ENCODE assay signal across 24 cellular contexts in the genomic region with DNA sequence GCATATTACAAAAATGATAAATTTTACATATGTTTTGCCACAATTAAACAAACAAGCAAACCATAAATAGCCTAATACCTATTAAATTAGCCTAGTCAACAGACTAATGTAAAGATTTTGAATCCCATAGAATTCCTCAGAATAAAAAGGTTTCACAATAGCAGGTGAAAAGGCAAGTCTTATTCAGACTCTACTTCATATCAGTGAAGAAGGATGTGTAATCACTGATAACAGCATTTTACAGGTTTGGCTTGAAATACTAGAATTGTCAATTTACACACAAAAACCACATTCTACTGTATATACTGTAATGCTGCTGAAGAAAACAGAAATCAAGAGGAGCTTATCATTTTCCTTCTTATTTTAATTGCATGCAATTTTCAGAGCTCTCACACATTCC.
"Had no signal": no experiment of that assay in that cellular context is flagged by ENCODE, and none has a peak within 500 bp of the region (broad histone marks: within the 10 kb centered on the region; RNA-seq: fewer than 3 reads in every experiment).

No MANE protein-coding gene starts in this region.

- DNase-seq: islet precursor cell; left ventricle myocardium inferior; midbrain; mucosa of descending colon; naive thymus-derived CD4-positive, alpha-beta T cell; ovary; stimulated activated CD4-positive, alpha-beta T cell treated with anti-CD3 and anti-CD28 coated beads, Interleukin-12 subunit alpha, Interleukin-12 subunit beta, amount 100 ng/mL, for 4 hours; stimulated activated CD4-positive, alpha-beta T cell treated with anti-CD3 and anti-CD28 coated beads, Interleukin-15, amount 100 ng/mL, for 24 hours; stimulated activated CD4-positive, alpha-beta T cell treated with anti-CD3 and anti-CD28 coated beads, Interleukin-2, amount 100 ng/mL, for 24 hours; stimulated activated CD4-positive, alpha-beta T cell treated with anti-CD3 and anti-CD28 coated beads, Interleukin-4, amount 100 ng/mL, for 1 hour; stimulated activated naive B cell treated with anti-CD40 and anti-IgM and Interleukin-4, amounts not matched to agents 10 μg/mL and 1 μg/mL and 100 μg/mL, for 72 hours; stimulated activated naive CD8-positive, alpha-beta T cell treated with anti-CD3 and anti-CD28 coated beads, Interleukin-15, Interleukin-2, amounts not matched to agents 100 U/mL and 50 U/mL, for 24 hours; stomach; testis; thyroid gland; transverse colon; upper lobe of right lung had no signal

- H3K27ac ChIP-seq: hepatocyte, left ventricle myocardium inferior, ovary, right atrium auricular region, skin epidermis, stomach, testis, thyroid gland, transverse colon, upper lobe of right lung had no signal

- H3K4me3 ChIP-seq: hepatocyte, left ventricle myocardium inferior, lung, mucosa of descending colon, ovary, right atrium auricular region, skin epidermis, stomach, testis, thyroid gland, transverse colon, upper lobe of right lung had no signal

- H3K79me2 ChIP-seq: hepatocyte had no signal

- H3K4me1 ChIP-seq: left ventricle myocardium inferior, right atrium auricular region, stomach, testis, thyroid gland, upper lobe of right lung had no signal

- H3K27me3 Mint-ChIP-seq: naive thymus-derived CD4-positive, alpha-beta T cell; natural killer cell treated with Interleukin-12 subunit alpha and Interleukin-12 subunit beta and Interleukin-15 and Interleukin-18, amount 100 ng/mL, for 72 hours; progenitor cell of endocrine pancreas; stimulated activated naive B cell treated with anti-CD40 and anti-IgM and Interleukin-4, amounts not matched to agents 10 μg/mL and 1 μg/mL and 100 μg/mL, for 72 hours had no signal

- H3K27me3 ChIP-seq: hepatocyte, ovary, right atrium auricular region, stomach, testis, thyroid gland, transverse colon, upper lobe of right lung had no signal

- H3K36me3 ChIP-seq: left ventricle myocardium inferior, ovary, right atrium auricular region, stomach, thyroid gland, transverse colon, upper lobe of right lung had no signal

- H3K4me3 Mint-ChIP-seq: naive thymus-derived CD4-positive, alpha-beta T cell; natural killer cell treated with Interleukin-12 subunit alpha and Interleukin-12 subunit beta and Interleukin-15 and Interleukin-18, amount 100 ng/mL, for 72 hours; stimulated activated naive B cell treated with anti-CD40 and anti-IgM and Interleukin-4, amounts not matched to agents 10 μg/mL and 1 μg/mL and 100 μg/mL, for 72 hours had no signal

- H3K4me2 ChIP-seq: hepatocyte had no signal

- H2AFZ ChIP-seq: hepatocyte had no signal

- H3K9me3 ChIP-seq: mucosa of descending colon, ovary, right atrium auricular region, stomach, testis, thyroid gland, transverse colon, upper lobe of right lung had no signal

- ATAC-seq: mucosa of descending colon; naive thymus-derived CD4-positive, alpha-beta T cell; natural killer cell treated with Interleukin-12 subunit alpha and Interleukin-12 subunit beta and Interleukin-15 and Interleukin-18, amount 100 ng/mL, for 72 hours; sciatic nerve; stimulated activated naive B cell treated with anti-CD40 and anti-IgM and Interleukin-4, amounts not matched to agents 10 μg/mL and 1 μg/mL and 100 μg/mL, for 72 hours; stimulated activated naive CD8-positive, alpha-beta T cell treated with anti-CD3 and anti-CD28 coated beads, Interleukin-15, Interleukin-2, amounts not matched to agents 100 U/mL and 50 U/mL, for 24 hours; upper lobe of right lung had no signal

- H3K27ac Mint-ChIP-seq: naive thymus-derived CD4-positive, alpha-beta T cell; natural killer cell treated with Interleukin-12 subunit alpha and Interleukin-12 subunit beta and Interleukin-15 and Interleukin-18, amount 100 ng/mL, for 72 hours; progenitor cell of endocrine pancreas; stimulated activated naive B cell treated with anti-CD40 and anti-IgM and Interleukin-4, amounts not matched to agents 10 μg/mL and 1 μg/mL and 100 μg/mL, for 72 hours had no signal

- H3K36me3 Mint-ChIP-seq: naive thymus-derived CD4-positive, alpha-beta T cell; natural killer cell treated with Interleukin-12 subunit alpha and Interleukin-12 subunit beta and Interleukin-15 and Interleukin-18, amount 100 ng/mL, for 72 hours; stimulated activated naive B cell treated with anti-CD40 and anti-IgM and Interleukin-4, amounts not matched to agents 10 μg/mL and 1 μg/mL and 100 μg/mL, for 72 hours had no signal

- H3K4me1 Mint-ChIP-seq: stimulated activated naive B cell treated with anti-CD40 and anti-IgM and Interleukin-4, amounts not matched to agents 10 μg/mL and 1 μg/mL and 100 μg/mL, for 72 hours had no signal
